7 cellular contexts compared by ENCODE assay signal in the genomic region with DNA sequence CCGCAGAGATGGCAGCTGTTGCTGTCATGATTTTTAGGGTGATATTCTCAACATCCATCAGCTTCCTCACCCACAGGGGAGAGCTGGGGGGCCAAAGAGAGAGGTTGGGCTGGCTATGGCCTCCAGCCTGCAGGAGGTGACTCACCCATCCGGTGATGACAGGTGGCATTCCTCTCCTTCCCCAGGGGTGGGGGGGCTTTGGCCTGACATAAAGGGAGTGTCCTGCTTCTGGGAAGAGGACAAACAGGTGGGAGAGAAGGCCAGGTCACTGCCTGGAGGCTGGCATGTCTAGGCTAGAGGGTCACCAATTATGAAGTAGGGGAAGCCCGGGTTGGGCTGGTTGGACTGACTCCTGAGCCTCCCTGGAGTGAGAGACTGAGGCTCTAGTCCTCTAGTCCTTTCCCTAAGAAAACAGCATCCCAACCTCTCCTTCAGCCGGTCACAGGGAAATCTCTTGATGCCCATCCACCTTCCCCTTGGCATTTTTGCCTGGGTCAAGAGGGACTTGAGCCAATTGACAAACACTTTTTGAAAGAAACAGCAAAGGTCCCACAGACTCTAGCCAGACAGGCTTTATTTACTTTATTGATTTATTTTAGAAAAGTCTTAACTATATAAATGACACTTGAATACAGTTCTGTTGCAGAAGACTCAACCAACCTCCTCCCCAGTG.
"Had no signal": no experiment of that assay in that cellular context is flagged by ENCODE, and none has a peak within 500 bp of the region (broad histone marks: within the 10 kb centered on the region; RNA-seq: fewer than 3 reads in every experiment).

No MANE protein-coding gene starts in this region.

- DNase-seq: H9, HCEC 1CT, IMR-90 had no signal

- H3K4me3 ChIP-seq: GM23338 had no signal

- H2AFZ ChIP-seq: GM23338 had no signal

- H3K4me2 ChIP-seq: GM23338 had no signal

- FAIRE-seq: H1, H54 had no signal

- H3K27ac ChIP-seq: HL-60 had no signal

- H3K4me3 Mint-ChIP-seq: GM23338, H9 had no signal

- H3K4me1 Mint-ChIP-seq: GM23338, H9 had no signal

- H3K27ac Mint-ChIP-seq: GM23338, H9 had no signal

- ATAC-seq: GM23338 had no signal
